Comparison of ENCODE assay signal across 1 cellular context in genomic region chr12:113889806-113890581, GRCh38.
TF ChIP-seq lines count a peak whose summit lies in the region.

No MANE protein-coding gene starts in this region.

TF ChIP-seq in GM23338, 12 proteins besides CTCF, POLR2A, EP300 and RAD21 (continued from another document):
- TF ChIP-seq REST (IDR thresholded peaks at IDR 0.05; ENCODE audit: unreplicated experiment) (no peak), EZH2phosphoT487 (IDR thresholded peaks at IDR 0.05; ENCODE audit: unreplicated experiment) (no peak), EZH2 (IDR thresholded peaks at IDR 0.05; ENCODE audit: low read depth, unreplicated experiment) (no peak), JUNB (IDR thresholded peaks at IDR 0.05; ENCODE audit: unreplicated experiment) (no peak)
